24 cellular contexts compared by ENCODE assay signal in the genomic region with DNA sequence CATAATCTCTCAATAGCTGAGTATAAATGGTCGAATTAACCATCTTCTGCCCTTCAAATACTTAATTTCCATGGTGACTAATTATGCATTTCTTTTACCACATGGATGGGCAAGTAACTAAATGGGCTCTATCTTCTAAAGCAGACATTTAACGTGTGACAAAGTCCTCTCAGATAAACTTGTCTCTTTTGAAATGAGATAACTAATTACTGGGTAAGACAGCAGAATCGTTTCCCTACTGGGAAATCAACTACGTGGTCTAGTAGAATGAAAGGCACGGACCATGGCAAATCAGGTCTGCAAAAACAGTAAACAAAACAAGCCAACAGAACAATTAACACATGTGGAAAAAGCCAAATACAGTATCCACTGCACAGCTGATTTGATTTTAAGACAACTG.
A peak's percentile ranks its signal among the peaks of the same experiment; 100 is the strongest.
DNase-seq lines count a peak whose midpoint lies in the region; ATAC-seq and TF ChIP-seq lines count a peak whose summit lies in the region.
"Had no signal": no experiment of that assay in that cellular context is flagged by ENCODE, and none has a peak within 500 bp of the region (broad histone marks: within the 10 kb centered on the region; RNA-seq: fewer than 3 reads in every experiment).

No MANE protein-coding gene starts in this region.

- in situ Hi-C loops in G401 (cut with HindIII; ENCODE audit: low sequenced_read_pairs), result no loop called here

- intact Hi-C loops in dorsolateral prefrontal cortex (cut with DNase I), result loop anchor here in 1 of 2 donors (5.0 kb wide), 1 partner anchor 82 kb away; no protein-coding TSS in a partner anchor

- no peak overlapping the region for H3K4me3 Mint-ChIP-seq in activated CD4-positive, alpha-beta T cell treated with anti-CD3 and anti-CD28 coated beads, Interleukin-2, amount 10 ng/mL, durations not matched to agents 7 days and 5 days
- H3K4me3 Mint-ChIP-seq in nephron, result no peak overlapping the region
- H3K4me3 Mint-ChIP-seq: GM23338; natural killer cell treated with Interleukin-12 subunit alpha and Interleukin-12 subunit beta and Interleukin-15 and Interleukin-18, amount 100 ng/mL, for 72 hours had no signal

- no peaks in the 10 kb centered on the region for H3K27me3 Mint-ChIP-seq in activated CD4-positive, alpha-beta T cell treated with anti-CD3 and anti-CD28 coated beads, Interleukin-2, amount 10 ng/mL, durations not matched to agents 7 days and 5 days
- H3K27me3 Mint-ChIP-seq in nephron (ENCODE audit: low read depth), result peaks cover 4% of the 10 kb centered on the region

- H3K27me3 ChIP-seq in dorsolateral prefrontal cortex, result no peaks in the 10 kb centered on the region
- H3K27me3 ChIP-seq: BLaER1, right lobe of liver had no signal

- H3K9me3 Mint-ChIP-seq in activated CD4-positive, alpha-beta T cell treated with anti-CD3 and anti-CD28 coated beads, Interleukin-2, amount 10 ng/mL, durations not matched to agents 7 days and 5 days, result no peaks in the 10 kb centered on the region
- H3K9me3 Mint-ChIP-seq in nephron, result peaks cover 2% of the 10 kb centered on the region
- H3K9me3 Mint-ChIP-seq: GM23338; natural killer cell treated with Interleukin-12 subunit alpha and Interleukin-12 subunit beta and Interleukin-15 and Interleukin-18, amount 100 ng/mL, for 72 hours had no signal

- POLR2A ChIA-PET in activated CD4-positive, alpha-beta T cell treated with anti-CD3 and anti-CD28 coated beads, Interleukin-2, amount 10 ng/mL, durations not matched to agents 7 days and 5 days (lab: Charles Lee), result no interaction called here

- no peak for DNase-seq in activated CD4-positive, alpha-beta T cell treated with anti-CD3 and anti-CD28 coated beads, Interleukin-2, amount 10 ng/mL, durations not matched to agents 7 days and 5 days
- DNase-seq in activated CD4-positive, alpha-beta T cell treated with anti-CD3 and anti-CD28 coated beads, Interleukin-2, amount 50 U/mL, for 4 hours, result no peak
- DNase-seq in OCI-M1 (lab: John Stamatoyannopoulos, UW), result peak; percentile 87
- no peak for DNase-seq in dorsolateral prefrontal cortex
- no peak for DNase-seq in G401 (ENCODE audit: low spot score)
- DNase-seq in HK-2 (ENCODE audit: unreplicated experiment), result no peak
- DNase-seq: activated CD4-positive, alpha-beta T cell treated with anti-CD3 and anti-CD28 coated beads for 48 hours; activated CD8-positive, alpha-beta memory T cell treated with anti-CD3 and anti-CD28 coated beads, Interleukin-2, amount 50 U/mL, for 48 hours; activated gamma-delta T cell; EL; foreskin melanocyte; Karpas-422; NCI-H187 treated with DMSO at 0.1 percent for 48 hours; NCI-H2227 treated with DMSO at 0.1 percent for 48 hours; NCI-H774; right lobe of liver; SHP77 treated with DMSO at 0.1 percent for 48 hours had no signal

- peaks cover 75% of the 10 kb centered on the region for H3K4me1 Mint-ChIP-seq in activated CD4-positive, alpha-beta T cell treated with anti-CD3 and anti-CD28 coated beads, Interleukin-2, amount 10 ng/mL, durations not matched to agents 7 days and 5 days
- H3K4me1 Mint-ChIP-seq in nephron, result peaks cover 50% of the 10 kb centered on the region

- H3K4me3 ChIP-seq in dorsolateral prefrontal cortex, result peak overlapping the region in 5 of 59 donors; percentile 2 to 18 (median 9)
- H3K4me3 ChIP-seq: A549, BLaER1, GM23338, lung, right lobe of liver had no signal

- no peak for TF ChIP-seq CTCF in dorsolateral prefrontal cortex (IDR thresholded peaks at IDR 0.05 in 54 of 56, conservative IDR thresholded peaks at IDR 0.05 in 2 of 56; ENCODE audit: low read depth in 1 of 56, partially characterized antibody in 56 of 56)
- no peak for TF ChIP-seq CTCF in nephron (IDR thresholded peaks at IDR 0.05; ENCODE audit: unreplicated experiment in 3 of 3)

- peak overlapping the region; percentile 33 for H3K27ac Mint-ChIP-seq in activated CD4-positive, alpha-beta T cell treated with anti-CD3 and anti-CD28 coated beads, Interleukin-2, amount 10 ng/mL, durations not matched to agents 7 days and 5 days
- peak overlapping the region; percentile 69 to 79 (median 71) for H3K27ac Mint-ChIP-seq in nephron
- H3K27ac Mint-ChIP-seq: GM23338; natural killer cell treated with Interleukin-12 subunit alpha and Interleukin-12 subunit beta and Interleukin-15 and Interleukin-18, amount 100 ng/mL, for 72 hours had no signal

- H3K27ac ChIP-seq in dorsolateral prefrontal cortex, result peak overlapping the region in 52 of 59 donors; percentile 5 to 90 (median 78)
- H3K27ac ChIP-seq: A549, BLaER1, right lobe of liver had no signal

- peaks cover 24% of the 10 kb centered on the region for H3K36me3 Mint-ChIP-seq in activated CD4-positive, alpha-beta T cell treated with anti-CD3 and anti-CD28 coated beads, Interleukin-2, amount 10 ng/mL, durations not matched to agents 7 days and 5 days (ENCODE audit: low read depth)
- peaks cover 3% of the 10 kb centered on the region for H3K36me3 Mint-ChIP-seq in nephron (ENCODE audit: low read depth)
- H3K36me3 Mint-ChIP-seq: natural killer cell treated with Interleukin-12 subunit alpha and Interleukin-12 subunit beta and Interleukin-15 and Interleukin-18, amount 100 ng/mL, for 72 hours had no signal

- ATAC-seq in HG03460 (IDR thresholded peaks at IDR 0.05; ENCODE audit: unreplicated experiment), result no peak
- ATAC-seq: A549; GM23338; natural killer cell treated with Interleukin-12 subunit alpha and Interleukin-12 subunit beta and Interleukin-15 and Interleukin-18, amount 100 ng/mL, for 72 hours; right lobe of liver had no signal

- CTCF ChIA-PET in activated CD4-positive, alpha-beta T cell treated with anti-CD3 and anti-CD28 coated beads, Interleukin-2, amount 10 ng/mL, durations not matched to agents 7 days and 5 days (lab: Charles Lee), result interaction anchor here (0.6 to 0.7 kb wide), 2 partner anchors 51 to 200 kb away, joined by 3 read pairs; no protein-coding TSS in a partner anchor
